Comparison of ENCODE assay signal across 1 cellular context in the genomic region with DNA sequence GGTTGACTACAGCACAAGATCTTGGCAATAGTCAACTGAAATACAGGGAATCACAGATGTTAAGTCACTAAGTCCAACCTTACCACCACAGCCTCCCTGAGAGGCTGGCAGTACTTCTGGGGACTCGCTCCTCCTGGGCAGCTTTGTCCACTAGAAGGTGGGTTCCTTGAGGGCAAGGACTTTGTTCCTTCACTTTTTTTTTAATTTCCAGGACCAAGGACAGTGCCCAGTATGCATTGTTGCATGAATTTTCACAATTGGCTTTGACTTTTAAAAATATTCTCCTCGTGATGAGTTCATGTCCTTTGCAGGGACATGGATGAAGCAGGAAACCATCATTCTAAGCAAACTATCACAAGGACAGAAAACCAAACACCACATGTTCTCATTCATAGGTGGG.
A peak's percentile ranks its signal among the peaks of the same experiment; 100 is the strongest.
TF ChIP-seq lines count a peak whose summit lies in the region.

No MANE protein-coding gene starts in this region.

TF ChIP-seq in HepG2, 621 proteins besides CTCF, POLR2A, EP300 and RAD21 (continued from another document):
- TF ChIP-seq, protein P1, sequence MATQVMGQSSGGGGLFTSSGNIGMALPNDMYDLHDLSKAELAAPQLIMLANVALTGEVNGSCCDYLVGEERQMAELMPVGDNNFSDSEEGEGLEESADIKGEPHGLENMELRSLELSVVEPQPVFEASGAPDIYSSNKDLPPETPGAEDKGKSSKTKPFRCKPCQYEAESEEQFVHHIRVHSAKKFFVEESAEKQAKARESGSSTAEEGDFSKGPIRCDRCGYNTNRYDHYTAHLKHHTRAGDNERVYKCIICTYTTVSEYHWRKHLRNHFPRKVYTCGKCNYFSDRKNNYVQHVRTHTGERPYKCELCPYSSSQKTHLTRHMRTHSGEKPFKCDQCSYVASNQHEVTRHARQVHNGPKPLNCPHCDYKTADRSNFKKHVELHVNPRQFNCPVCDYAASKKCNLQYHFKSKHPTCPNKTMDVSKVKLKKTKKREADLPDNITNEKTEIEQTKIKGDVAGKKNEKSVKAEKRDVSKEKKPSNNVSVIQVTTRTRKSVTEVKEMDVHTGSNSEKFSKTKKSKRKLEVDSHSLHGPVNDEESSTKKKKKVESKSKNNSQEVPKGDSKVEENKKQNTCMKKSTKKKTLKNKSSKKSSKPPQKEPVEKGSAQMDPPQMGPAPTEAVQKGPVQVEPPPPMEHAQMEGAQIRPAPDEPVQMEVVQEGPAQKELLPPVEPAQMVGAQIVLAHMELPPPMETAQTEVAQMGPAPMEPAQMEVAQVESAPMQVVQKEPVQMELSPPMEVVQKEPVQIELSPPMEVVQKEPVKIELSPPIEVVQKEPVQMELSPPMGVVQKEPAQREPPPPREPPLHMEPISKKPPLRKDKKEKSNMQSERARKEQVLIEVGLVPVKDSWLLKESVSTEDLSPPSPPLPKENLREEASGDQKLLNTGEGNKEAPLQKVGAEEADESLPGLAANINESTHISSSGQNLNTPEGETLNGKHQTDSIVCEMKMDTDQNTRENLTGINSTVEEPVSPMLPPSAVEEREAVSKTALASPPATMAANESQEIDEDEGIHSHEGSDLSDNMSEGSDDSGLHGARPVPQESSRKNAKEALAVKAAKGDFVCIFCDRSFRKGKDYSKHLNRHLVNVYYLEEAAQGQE (IDR thresholded peaks at IDR 0.05; ENCODE audit: borderline replicate concordance in 1 of 2, low read depth in 1 of 2, low read length in 2 of 2) = peak; percentile 7 to 86
